Comparison of ENCODE assay signal across 19 cellular contexts in genomic region chr20:47723322-47723721, GRCh38.
"Had no signal": no experiment of that assay in that cellular context is flagged by ENCODE, and none has a peak within 500 bp of the region (broad histone marks: within the 10 kb centered on the region; RNA-seq: fewer than 3 reads in every experiment).

No MANE protein-coding gene starts in this region.

- H3K4me3 ChIP-seq: colonic mucosa, dorsolateral prefrontal cortex, heart left ventricle, mucosa of descending colon, pancreas, smooth muscle cell had no signal

- FAIRE-seq: frontal cortex, islet of Langerhans, pancreas had no signal

- H3K36me3 ChIP-seq: colonic mucosa, heart left ventricle, pancreas had no signal

- DNase-seq: colonic mucosa; dorsolateral prefrontal cortex; effector CD8-positive, alpha-beta T cell; heart left ventricle; hippocampal formation; mucosa of descending colon; natural killer cell; occipital lobe; pancreas; right cardiac atrium; stimulated activated CD4-positive, alpha-beta T cell treated with anti-CD3 and anti-CD28 coated beads, Interleukin-2, amount 100 ng/mL, for 48 hours; stimulated activated naive CD4-positive, alpha-beta T cell treated with Interleukin-2 at 50 U/mL for 16 hours; trophoblast cell had no signal

- H3K36me3 Mint-ChIP-seq: natural killer cell had no signal

- H3K4me3 Mint-ChIP-seq: natural killer cell had no signal

- ATAC-seq: esophagus mucosa, heart left ventricle, left lobe of liver, mucosa of descending colon, natural killer cell, pancreas, right cardiac atrium had no signal

- H3K27me3 ChIP-seq: colonic mucosa, dorsolateral prefrontal cortex, heart left ventricle, pancreas had no signal

- H3K27me3 Mint-ChIP-seq: progenitor cell of endocrine pancreas had no signal

- H3K9me3 ChIP-seq: colonic mucosa, heart left ventricle, mucosa of descending colon, pancreas had no signal

- H3K9me3 Mint-ChIP-seq: natural killer cell had no signal

- H3K27ac ChIP-seq: colonic mucosa, dorsolateral prefrontal cortex, heart left ventricle, pancreas had no signal

- H3K27ac Mint-ChIP-seq: natural killer cell, progenitor cell of endocrine pancreas had no signal

- H3K4me1 ChIP-seq: colonic mucosa, pancreas had no signal

- H3K4me2 ChIP-seq: smooth muscle cell had no signal
